In the genomic region with DNA sequence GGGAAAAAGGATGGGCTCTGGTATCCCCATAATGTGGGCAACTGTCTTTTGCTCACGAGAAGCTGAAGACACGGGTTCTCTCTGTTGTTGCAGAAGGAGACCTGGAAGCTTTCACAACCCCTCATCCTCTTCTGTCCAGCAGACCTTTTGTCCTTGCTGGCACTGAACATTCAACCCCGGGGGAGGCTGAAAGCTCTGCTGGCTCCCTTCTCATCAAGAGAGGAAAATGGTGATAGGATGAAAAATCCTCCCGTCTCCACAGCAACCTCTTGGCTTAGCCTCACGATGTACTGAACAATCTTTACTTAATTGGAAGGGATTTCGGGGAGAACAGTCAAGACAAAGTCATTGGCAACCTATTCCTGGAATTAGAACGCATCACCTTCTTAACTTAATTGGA, we compare ENCODE assay signal across 10 cellular contexts. TPM values are rescaled to one million over a fixed set of nuclear protein-coding genes. Genes with fewer than 3 reads are reported as not detected.
DNase-seq lines count a peak whose midpoint lies in the region; ATAC-seq and TF ChIP-seq lines count a peak whose summit lies in the region.
"Had no signal": no experiment of that assay in that cellular context is flagged by ENCODE, and none has a peak within 500 bp of the region (broad histone marks: within the 10 kb centered on the region; RNA-seq: fewer than 3 reads in every experiment).

No MANE protein-coding gene starts in this region.

- TF ChIP-seq CTCF in Peyer's patch (IDR thresholded peaks at IDR 0.05) (no peak), coronary artery (IDR thresholded peaks at IDR 0.05) (no peak), GM10266 (IDR thresholded peaks at IDR 0.05; ENCODE audit: control insufficient read depth, insufficient read depth, low read depth, missing control alignments) (no peak)

- H3K27ac ChIP-seq in Peyer's patch (peak overlapping the region in 3 of 4 donors; percentile 49 to 85 (median 80)), coronary artery (peak overlapping the region; percentile 57 to 85), mesenchymal stem cell (ENCODE audit: low read length, poor library complexity, severe bottlenecking) (no peak overlapping the region), stomach smooth muscle (ENCODE audit: low read length) (peak overlapping the region; percentile 99)

- H3K4me3 ChIP-seq in Peyer's patch = no peak overlapping the region
- H3K4me3 ChIP-seq in coronary artery = peak overlapping the region; percentile 42
- H3K4me3 ChIP-seq in mesenchymal stem cell (ENCODE audit: insufficient read depth in 1 of 2, low read depth in 1 of 2, low read length in 2 of 2) = peak overlapping the region in 1 of 2 experiments; percentile 36
- H3K4me3 ChIP-seq in stomach smooth muscle (ENCODE audit: low read length in 2 of 2) = no peak overlapping the region

- peaks cover 20% of the 10 kb centered on the region for H3K79me1 ChIP-seq in mesenchymal stem cell (replicated peaks; ENCODE audit: low read length, poor library complexity, severe bottlenecking)

- H2AK5ac ChIP-seq in mesenchymal stem cell (ENCODE audit: low read length, severe bottlenecking) = no peak overlapping the region

- H3K27me3 ChIP-seq in Peyer's patch (no peaks in the 10 kb centered on the region), mesenchymal stem cell (ENCODE audit: control insufficient read depth in 1 of 2, insufficient read depth in 1 of 2, low read length in 2 of 2) (no peaks in the 10 kb centered on the region), stomach smooth muscle (ENCODE audit: control insufficient read depth in 1 of 2, insufficient read depth in 2 of 2, low read length in 2 of 2) (no peaks in the 10 kb centered on the region)

- no peak overlapping the region for H3K4ac ChIP-seq in mesenchymal stem cell (ENCODE audit: low read depth in 1 of 2, low read length in 2 of 2)

- H3K9me3 ChIP-seq in Peyer's patch (no peaks in the 10 kb centered on the region), mesenchymal stem cell (ENCODE audit: control insufficient read depth, low read length) (no peaks in the 10 kb centered on the region), stomach smooth muscle (ENCODE audit: control insufficient read depth in 2 of 2, low read length in 2 of 2) (no peaks in the 10 kb centered on the region)

- no peak overlapping the region for H3K23ac ChIP-seq in mesenchymal stem cell (ENCODE audit: low read length in 2 of 2)

- H2BK5ac ChIP-seq in mesenchymal stem cell (ENCODE audit: low read depth, low read length, poor library complexity, severe bottlenecking) = no peak overlapping the region

- no peak overlapping the region for H3K18ac ChIP-seq in mesenchymal stem cell (ENCODE audit: low read depth in 1 of 2, low read length in 2 of 2)

- TF ChIP-seq POLR2A in Peyer's patch (IDR thresholded peaks at IDR 0.05) = no peak

- peak overlapping the region; percentile 93 for H3K9ac ChIP-seq in mesenchymal stem cell (ENCODE audit: low read length)
- peak overlapping the region in 1 of 2 donors; percentile 49 for H3K9ac ChIP-seq in stomach smooth muscle (ENCODE audit: low read length in 2 of 2)

- H3K4me1 ChIP-seq in Peyer's patch (peaks cover 0 to 39% (median 5%) of the 10 kb centered on the region in 4 donors), mesenchymal stem cell (ENCODE audit: control insufficient read depth, insufficient read depth, low read depth, low read length) (peaks cover 29% of the 10 kb centered on the region), stomach smooth muscle (ENCODE audit: control insufficient read depth, insufficient read depth, low read length) (peaks cover 59% of the 10 kb centered on the region)

- WGBS in mesenchymal stem cell = 94% methylated on average over 7 of the region's 7 CpGs

- DNase-seq in Peyer's patch = no peak
- DNase-seq in coronary artery (ENCODE audit: low spot score) = no peak
- DNase-seq in mesenchymal stem cell = no peak
- no peak for DNase-seq in NCI-H748 (lab: John Stamatoyannopoulos, UW; ENCODE audit: unreplicated experiment)
- DNase-seq in germinal center (ENCODE audit: low spot score) = no peak
- DNase-seq in GM10266 (ENCODE audit: extremely low spot score) = no peak
- DNase-seq: NCI-H2107 had no signal

- H4K91ac ChIP-seq in mesenchymal stem cell (ENCODE audit: low read length) = no peak overlapping the region

- H3K14ac ChIP-seq in mesenchymal stem cell (ENCODE audit: low read length in 2 of 2) = no peak overlapping the region

- no peak overlapping the region for H2BK12ac ChIP-seq in mesenchymal stem cell (ENCODE audit: low read length in 2 of 2)

- H3K4me2 ChIP-seq in mesenchymal stem cell (ENCODE audit: low read length, poor library complexity, severe bottlenecking) = no peak overlapping the region

- no peak overlapping the region for H2BK120ac ChIP-seq in mesenchymal stem cell (ENCODE audit: low read depth, low read length)

- H2BK15ac ChIP-seq in mesenchymal stem cell (ENCODE audit: low read depth, poor library complexity, severe bottlenecking) = no peak overlapping the region

- H3K36me3 ChIP-seq in Peyer's patch = no peaks in the 10 kb centered on the region
- H3K36me3 ChIP-seq in mesenchymal stem cell (ENCODE audit: control insufficient read depth in 1 of 2, insufficient read depth in 2 of 2, low read depth in 1 of 2, low read length in 2 of 2) = peaks cover 22 to 23% of the 10 kb centered on the region in 2 experiments
- peaks cover 0 to 2% of the 10 kb centered on the region in 2 donors for H3K36me3 ChIP-seq in stomach smooth muscle (ENCODE audit: control insufficient read depth in 2 of 2, insufficient read depth in 2 of 2, low read length in 2 of 2)

- H4K8ac ChIP-seq in mesenchymal stem cell (ENCODE audit: low read length) = no peak overlapping the region

- no peak for ATAC-seq in HG02870 (IDR thresholded peaks at IDR 0.05; ENCODE audit: unreplicated experiment)
- ATAC-seq: activated CD4-positive, CD25-positive, alpha-beta regulatory T cell treated with anti-CD3 and anti-CD28 coated beads, Interleukin-2, amount 50 U/mL, for 24 hours had no signal

- no peak overlapping the region for H2AFZ ChIP-seq in mesenchymal stem cell (ENCODE audit: low read depth, low read length)

RNA-seq across cellular contexts. Expression of a gene that starts 39.0 kb away (rescaled TPM):
- 10 to 100 TPM in 2 of 4 donors, 1 to 10 TPM in 2; 5.1 to 23.9 (median 9.4) TPM for total RNA-seq in Peyer's patch
- 62.4 TPM for polyA plus RNA-seq in mesenchymal stem cell (2013, experiment 1 of 2)
- 63.9 TPM for polyA plus RNA-seq in mesenchymal stem cell (2013, experiment 2 of 2)
